In genomic region chr3:13292371-13292770, GRCh38 we compare ENCODE assay signal across 16 cellular contexts.
"Had no signal": no experiment of that assay in that cellular context is flagged by ENCODE, and none has a peak within 500 bp of the region (broad histone marks: within the 10 kb centered on the region; RNA-seq: fewer than 3 reads in every experiment).

No MANE protein-coding gene starts in this region.

- H3K27ac Mint-ChIP-seq: dendritic cell treated with granulocyte-macrophage colony-stimulating factor and Interleukin-4, amounts not matched to agents 40 ng/mL and 50 ng/mL, for 4 days; effector memory CD8-positive, alpha-beta T cell; immature natural killer cell; naive thymus-derived CD8-positive, alpha-beta T cell had no signal

- DNase-seq: effector memory CD8-positive, alpha-beta T cell; esophagus squamous epithelium; foreskin fibroblast; immature natural killer cell; left ventricle myocardium inferior; mesendoderm; mucosa of descending colon; naive thymus-derived CD8-positive, alpha-beta T cell; right cardiac atrium; small intestine; stimulated activated CD4-positive, alpha-beta T cell treated with anti-CD3 and anti-CD28 coated beads, Interleukin-12 subunit alpha, Interleukin-12 subunit beta, amount 100 ng/mL, for 4 hours; stimulated activated naive CD4-positive, alpha-beta T cell; stomach; trophoblast cell had no signal

- H3K4me1 Mint-ChIP-seq: immature natural killer cell had no signal

- ATAC-seq: effector memory CD8-positive, alpha-beta T cell; gastroesophageal sphincter; mucosa of descending colon; naive thymus-derived CD8-positive, alpha-beta T cell; right cardiac atrium had no signal

- H3K9me3 Mint-ChIP-seq: effector memory CD8-positive, alpha-beta T cell had no signal

- H3K4me3 Mint-ChIP-seq: dendritic cell treated with granulocyte-macrophage colony-stimulating factor and Interleukin-4, amounts not matched to agents 40 ng/mL and 50 ng/mL, for 4 days; effector memory CD8-positive, alpha-beta T cell; immature natural killer cell; naive thymus-derived CD8-positive, alpha-beta T cell had no signal
